22 cellular contexts compared by ENCODE assay signal in genomic region chr7:34043461-34044318, GRCh38.
DNase-seq lines count a peak whose midpoint lies in the region; ATAC-seq and TF ChIP-seq lines count a peak whose summit lies in the region.
"Had no signal": no experiment of that assay in that cellular context is flagged by ENCODE, and none has a peak within 500 bp of the region (broad histone marks: within the 10 kb centered on the region; RNA-seq: fewer than 3 reads in every experiment).

No MANE protein-coding gene starts in this region.

- no peaks in the 10 kb centered on the region for H3K27me3 ChIP-seq in SK-N-SH (ENCODE audit: insufficient read depth)
- H3K27me3 ChIP-seq: SJSA1 had no signal

- H3K9ac ChIP-seq in SK-N-SH: no peak overlapping the region

- peaks cover 0 to 35% of the 10 kb centered on the region in 2 experiments; a peak in 1 of 4 replicates for H3K4me1 ChIP-seq in SK-N-SH (ENCODE audit: control insufficient read depth in 1 of 2, insufficient read depth in 2 of 2, low read depth in 1 of 2, low read length in 1 of 2)
- H3K4me1 ChIP-seq: HAP-1 had no signal

- H3K27ac Mint-ChIP-seq in activated CD4-positive, alpha-beta T cell treated with anti-CD3 and anti-CD28 coated beads, Interleukin-2, amount 10 ng/mL, durations not matched to agents 24 days and 14 days: no peak overlapping the region
- H3K27ac Mint-ChIP-seq: B cell, CD14-positive monocyte had no signal

- DNase-seq in SK-N-SH: no peak
- DNase-seq in fibroblast of gingiva (ENCODE audit: low read depth): peak; percentile 80
- DNase-seq in omental fat pad (ENCODE audit: low spot score): no peak
- DNase-seq in DMS53 (lab: John Stamatoyannopoulos, UW): no peak
- DNase-seq in activated CD4-positive, alpha-beta T cell treated with anti-CD3 and anti-CD28 coated beads, Interleukin-2, amount 10 ng/mL, durations not matched to agents 24 days and 14 days: no peak
- DNase-seq: 8988T, DMS79, KBM-7, MM.1S, NCI-H1048, NCI-H1417 treated with DMSO at 0.1 percent for 48 hours, NCI-H187, NCI-H526 treated with DMSO at 0.1 percent for 48 hours had no signal

- CTCF ChIA-PET in SK-N-SH (lab: Yijun Ruan, JAX): no interaction called here

- H3K4me3 ChIP-seq in SK-N-SH (ENCODE audit: low read depth in 2 of 2, low read length in 1 of 2): no peak overlapping the region
- H3K4me3 ChIP-seq: HAP-1, SJSA1 had no signal

- H3K27ac ChIP-seq in SK-N-SH (ENCODE audit: low read depth in 2 of 2, low read length in 1 of 2): no peak overlapping the region
- H3K27ac ChIP-seq: HL-60 had no signal

- H3K36me3 Mint-ChIP-seq in activated CD4-positive, alpha-beta T cell treated with anti-CD3 and anti-CD28 coated beads, Interleukin-2, amount 10 ng/mL, durations not matched to agents 24 days and 14 days (ENCODE audit: low read depth): no peaks in the 10 kb centered on the region
- H3K36me3 Mint-ChIP-seq: CD14-positive monocyte had no signal

- POLR2A ChIA-PET in SK-N-SH (lab: Yijun Ruan, JAX): no interaction called here

- peaks cover 9% of the 10 kb centered on the region for H3F3A ChIP-seq in SK-N-SH (replicated peaks; ENCODE audit: insufficient read depth)

- TF ChIP-seq RAD21 in SK-N-SH (IDR thresholded peaks at IDR 0.05; ENCODE audit: low read length): no peak

- TF ChIP-seq CTCF in SK-N-SH (IDR thresholded peaks at IDR 0.05) (no peak), omental fat pad (IDR thresholded peaks at IDR 0.05) (no peak)

- intact Hi-C loops in activated CD4-positive, alpha-beta T cell treated with anti-CD3 and anti-CD28 coated beads, Interleukin-2, amount 10 ng/mL, durations not matched to agents 24 days and 14 days (cut with micrococcal nuclease): no loop called here

- H4K20me1 ChIP-seq in SK-N-SH (ENCODE audit: insufficient read depth): no peaks in the 10 kb centered on the region

- no peak overlapping the region for H2AFZ ChIP-seq in SK-N-SH (ENCODE audit: low read depth)

- no peaks in the 10 kb centered on the region for H3K9me3 Mint-ChIP-seq in activated CD4-positive, alpha-beta T cell treated with anti-CD3 and anti-CD28 coated beads, Interleukin-2, amount 10 ng/mL, durations not matched to agents 24 days and 14 days

- no peaks in the 10 kb centered on the region for H3K79me2 ChIP-seq in SK-N-SH (ENCODE audit: insufficient read depth)

- H3K4me3 Mint-ChIP-seq in activated CD4-positive, alpha-beta T cell treated with anti-CD3 and anti-CD28 coated beads, Interleukin-2, amount 10 ng/mL, durations not matched to agents 24 days and 14 days: no peak overlapping the region
- H3K4me3 Mint-ChIP-seq: B cell, CD14-positive monocyte had no signal

- WGBS in SK-N-SH (ENCODE audit: low lambda C conversion rate): 47% methylated on average over 4 of the region's 4 CpGs

- no peaks in the 10 kb centered on the region for H3K27me3 Mint-ChIP-seq in activated CD4-positive, alpha-beta T cell treated with anti-CD3 and anti-CD28 coated beads, Interleukin-2, amount 10 ng/mL, durations not matched to agents 24 days and 14 days
- H3K27me3 Mint-ChIP-seq: B cell had no signal

- H3K36me3 ChIP-seq in SK-N-SH (replicated peaks in 1 of 2; ENCODE audit: control insufficient read depth in 1 of 2, insufficient read depth in 2 of 2, low read length in 1 of 2): no peaks in the 10 kb centered on the region
- H3K36me3 ChIP-seq: HAP-1 had no signal

- H3K9me2 ChIP-seq in SK-N-SH: no peaks in the 10 kb centered on the region

- H3K9me3 ChIP-seq in SK-N-SH: no peaks in the 10 kb centered on the region
- H3K9me3 ChIP-seq: HAP-1, SJSA1 had no signal

- peak overlapping the region; percentile 21; the same call in 1 of the 2 replicates for H3K4me2 ChIP-seq in SK-N-SH

- TF ChIP-seq EP300 in SK-N-SH (IDR thresholded peaks at IDR 0.05; ENCODE audit: borderline replicate concordance in 1 of 2, low read depth in 1 of 2, low read length in 1 of 2): no peak

- H3K4me1 Mint-ChIP-seq in activated CD4-positive, alpha-beta T cell treated with anti-CD3 and anti-CD28 coated beads, Interleukin-2, amount 10 ng/mL, durations not matched to agents 24 days and 14 days: no peaks in the 10 kb centered on the region
- H3K4me1 Mint-ChIP-seq: B cell, CD14-positive monocyte had no signal

- ATAC-seq in SK-N-SH treated with all-trans-retinoic acid at 6 μM for 48 hours (no peak), omental fat pad (ENCODE audit: low FRiP score) (peak; percentile 57), GM18873 (IDR thresholded peaks at IDR 0.05; ENCODE audit: low FRiP score, unreplicated experiment) (no peak)
- ATAC-seq: HepG2, Right ventricle myocardium inferior had no signal

TF ChIP-seq in SK-N-SH, 30 proteins besides CTCF, POLR2A, EP300 and RAD21 (continues in another document):
- TF ChIP-seq TCF12 (IDR thresholded peaks at IDR 0.05) (no peak), GABPA (IDR thresholded peaks at IDR 0.05; ENCODE audit: low read depth) (no peak), MEF2A (IDR thresholded peaks at IDR 0.05; ENCODE audit: borderline replicate concordance, low read depth) (no peak), TAF1 (IDR thresholded peaks at IDR 0.05; ENCODE audit: borderline replicate concordance, low read depth, low read length) (no peak), NRF1 (IDR thresholded peaks at IDR 0.05; ENCODE audit: low read depth, low read length) (no peak), NFIC (IDR thresholded peaks at IDR 0.05; ENCODE audit: borderline replicate concordance) (no peak), TEAD4 (IDR thresholded peaks at IDR 0.05; ENCODE audit: borderline replicate concordance, insufficient read depth) (no peak)
- TF ChIP-seq, protein P1, sequence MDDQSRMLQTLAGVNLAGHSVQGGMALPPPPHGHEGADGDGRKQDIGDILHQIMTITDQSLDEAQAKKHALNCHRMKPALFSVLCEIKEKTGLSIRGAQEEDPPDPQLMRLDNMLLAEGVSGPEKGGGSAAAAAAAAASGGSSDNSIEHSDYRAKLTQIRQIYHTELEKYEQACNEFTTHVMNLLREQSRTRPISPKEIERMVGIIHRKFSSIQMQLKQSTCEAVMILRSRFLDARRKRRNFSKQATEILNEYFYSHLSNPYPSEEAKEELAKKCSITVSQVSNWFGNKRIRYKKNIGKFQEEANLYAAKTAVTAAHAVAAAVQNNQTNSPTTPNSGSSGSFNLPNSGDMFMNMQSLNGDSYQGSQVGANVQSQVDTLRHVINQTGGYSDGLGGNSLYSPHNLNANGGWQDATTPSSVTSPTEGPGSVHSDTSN (IDR thresholded peaks at IDR 0.05): no peak
- TF ChIP-seq, protein P2, sequence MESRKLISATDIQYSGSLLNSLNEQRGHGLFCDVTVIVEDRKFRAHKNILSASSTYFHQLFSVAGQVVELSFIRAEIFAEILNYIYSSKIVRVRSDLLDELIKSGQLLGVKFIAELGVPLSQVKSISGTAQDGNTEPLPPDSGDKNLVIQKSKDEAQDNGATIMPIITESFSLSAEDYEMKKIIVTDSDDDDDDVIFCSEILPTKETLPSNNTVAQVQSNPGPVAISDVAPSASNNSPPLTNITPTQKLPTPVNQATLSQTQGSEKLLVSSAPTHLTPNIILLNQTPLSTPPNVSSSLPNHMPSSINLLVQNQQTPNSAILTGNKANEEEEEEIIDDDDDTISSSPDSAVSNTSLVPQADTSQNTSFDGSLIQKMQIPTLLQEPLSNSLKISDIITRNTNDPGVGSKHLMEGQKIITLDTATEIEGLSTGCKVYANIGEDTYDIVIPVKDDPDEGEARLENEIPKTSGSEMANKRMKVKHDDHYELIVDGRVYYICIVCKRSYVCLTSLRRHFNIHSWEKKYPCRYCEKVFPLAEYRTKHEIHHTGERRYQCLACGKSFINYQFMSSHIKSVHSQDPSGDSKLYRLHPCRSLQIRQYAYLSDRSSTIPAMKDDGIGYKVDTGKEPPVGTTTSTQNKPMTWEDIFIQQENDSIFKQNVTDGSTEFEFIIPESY (IDR thresholded peaks at IDR 0.05; ENCODE audit: borderline replicate concordance, low read depth): no peak

TF ChIP-seq in SK-N-SH treated with all-trans-retinoic acid at 6 μM for 48 hours, 23 proteins besides CTCF, POLR2A, EP300 and RAD21:
- TF ChIP-seq ESRRG (CRISPR knock-in tag; IDR thresholded peaks at IDR 0.05) (no peak), CREB5 (CRISPR knock-in tag; IDR thresholded peaks at IDR 0.05; ENCODE audit: low read depth) (no peak)
